ENCODE assay signal across 12 cellular contexts in genomic region chr20:23155141-23155590, GRCh38.
DNase-seq lines count a peak whose midpoint lies in the region; ATAC-seq and TF ChIP-seq lines count a peak whose summit lies in the region.
"Had no signal": no experiment of that assay in that cellular context is flagged by ENCODE, and none has a peak within 500 bp of the region (broad histone marks: within the 10 kb centered on the region; RNA-seq: fewer than 3 reads in every experiment).

No MANE protein-coding gene starts in this region.

- no peaks in the 10 kb centered on the region for H3K36me3 Mint-ChIP-seq in MCF 10A (ENCODE audit: insufficient read depth, unreplicated experiment)

- TF ChIP-seq EP300 in transverse colon (IDR thresholded peaks at IDR 0.05; ENCODE audit: low read depth): no peak

- H3K27ac Mint-ChIP-seq in MCF 10A (ENCODE audit: low read depth, unreplicated experiment): peak overlapping the region; percentile 99

- no peaks in the 10 kb centered on the region for H3K9me3 Mint-ChIP-seq in MCF 10A (ENCODE audit: unreplicated experiment)

- H3K9me3 ChIP-seq in breast epithelium (no peaks in the 10 kb centered on the region), esophagus squamous epithelium (no peaks in the 10 kb centered on the region), transverse colon (no peaks in the 10 kb centered on the region), HAP-1 (no peaks in the 10 kb centered on the region)
- H3K9me3 ChIP-seq: Peyer's patch had no signal

- no peaks in the 10 kb centered on the region for H3K36me3 ChIP-seq in breast epithelium
- H3K36me3 ChIP-seq in esophagus squamous epithelium: no peaks in the 10 kb centered on the region
- H3K36me3 ChIP-seq in transverse colon: no peaks in the 10 kb centered on the region
- H3K36me3 ChIP-seq in HAP-1 (replicated peaks): no peaks in the 10 kb centered on the region
- H3K36me3 ChIP-seq: Peyer's patch had no signal

- H3K27ac ChIP-seq in breast epithelium: no peak overlapping the region
- H3K27ac ChIP-seq in RWPE1: no peak overlapping the region
- peak overlapping the region; percentile 3 to 74 (median 58) for H3K27ac ChIP-seq in esophagus squamous epithelium
- peak overlapping the region; percentile 20 to 33 (median 28) for H3K27ac ChIP-seq in transverse colon

- CTCF ChIA-PET in MCF 10A (lab: Yijun Ruan, JAX) (interaction anchor here (0.7 to 7.2 kb wide), 5 partner anchors 11 to 463 kb away, joined by 3 to 66 read pairs (median 6); no protein-coding TSS in a partner anchor), RWPE1 (lab: Yijun Ruan, JAX) (interaction anchor here (0.5 to 0.6 kb wide), 2 partner anchors 105 to 401 kb away, joined by 3 read pairs; no protein-coding TSS in a partner anchor)

- peak overlapping the region; percentile 61 for H3K4me3 Mint-ChIP-seq in MCF 10A (ENCODE audit: unreplicated experiment)

- H3K4me3 ChIP-seq in breast epithelium (no peak overlapping the region), esophagus squamous epithelium (no peak overlapping the region), transverse colon (no peak overlapping the region), HAP-1 (no peak overlapping the region)
- H3K4me3 ChIP-seq: Peyer's patch had no signal

- DNase-seq in MCF 10A (ENCODE audit: unreplicated experiment): peak; percentile 94
- DNase-seq in breast epithelium (ENCODE audit: low spot score in 2 of 2): no peak
- peak; percentile 72 for DNase-seq in RWPE1 (ENCODE audit: low spot score)
- no peak for DNase-seq in esophagus squamous epithelium (lab: John Stamatoyannopoulos, UW)
- no peak for DNase-seq in transverse colon
- DNase-seq in HAP-1 (ENCODE audit: low spot score in 2 of 2): no peak
- DNase-seq in COR-L47 (lab: John Stamatoyannopoulos, UW): no peak
- DNase-seq: activated CD4-positive, alpha-beta T cell treated with anti-CD3 and anti-CD28 coated beads for 1 hour; central memory CD4-positive, alpha-beta T cell; stimulated activated naive CD4-positive, alpha-beta T cell treated with Interleukin-2 at 50 U/mL for 16 hours had no signal

- in situ Hi-C loops in transverse colon (cut with MboI; ENCODE audit: low pct_ligation_motif_present in 1 of 4, low pct_unique_long_range_greater_than_20kb in 1 of 4, low sequenced_read_pairs in 3 of 4): no loop called here
- in situ Hi-C loops in HAP-1 (cut with MboI; ENCODE audit: low sequenced_read_pairs): no loop called here

- H3K4me1 ChIP-seq in breast epithelium: no peaks in the 10 kb centered on the region
- H3K4me1 ChIP-seq in esophagus squamous epithelium: peaks cover 31 to 91% (median 56%) of the 10 kb centered on the region in 3 donors
- H3K4me1 ChIP-seq in transverse colon: peaks cover 0 to 37% (median 10%) of the 10 kb centered on the region in 4 donors
- no peaks in the 10 kb centered on the region for H3K4me1 ChIP-seq in HAP-1

- POLR2A ChIA-PET in MCF 10A (lab: Yijun Ruan, JAX): interaction anchor here (0.6 to 17.4 kb wide), 14 partner anchors 13 to 866 kb away, joined by 3 to 555 read pairs (median 4); partner anchors contain the start of genes NAPB, NXT1 and THBD
- POLR2A ChIA-PET in RWPE1 (lab: Yijun Ruan, JAX; ENCODE audit: low non-redundant PET): no interaction called here

- peaks cover 58% of the 10 kb centered on the region for H3K4me1 Mint-ChIP-seq in MCF 10A (ENCODE audit: insufficient read depth, unreplicated experiment)

- no TSS peak for BruUV-seq in MCF 10A (replicated peaks; lab: Mats Ljungman, UMichigan)

- H3K27me3 ChIP-seq in breast epithelium: no peaks in the 10 kb centered on the region
- H3K27me3 ChIP-seq in esophagus squamous epithelium: no peaks in the 10 kb centered on the region
- H3K27me3 ChIP-seq in transverse colon: no peaks in the 10 kb centered on the region
- H3K27me3 ChIP-seq in HAP-1 (ENCODE audit: low read depth): no peaks in the 10 kb centered on the region
- H3K27me3 ChIP-seq: Peyer's patch had no signal

- ATAC-seq in HG03175 (IDR thresholded peaks at IDR 0.05; ENCODE audit: unreplicated experiment): no peak

- intact Hi-C loops in MCF 10A (cut with micrococcal nuclease): loop anchor here (5.0 kb wide), 1 partner anchor 82 kb away; no protein-coding TSS in a partner anchor
- intact Hi-C loops in breast epithelium (cut with DNase I; ENCODE audit: low total_unique reads): no loop called here
- intact Hi-C loops in esophagus squamous epithelium (cut with DNase I): no loop called here
- intact Hi-C loops in transverse colon (cut with DNase I; ENCODE audit: low total_unique reads): no loop called here

- TF ChIP-seq CTCF in MCF 10A (IDR thresholded peaks at IDR 0.05; ENCODE audit: unreplicated experiment) (no peak), breast epithelium (IDR thresholded peaks at IDR 0.05) (no peak), RWPE1 (conservative IDR thresholded peaks at IDR 0.05; ENCODE audit: low read depth) (no peak), esophagus squamous epithelium (IDR thresholded peaks at IDR 0.05) (no peak), transverse colon (IDR thresholded peaks at IDR 0.05) (no peak)

- WGBS in esophagus squamous epithelium, 2 donors: 33 to 40% methylated on average over 7 of the region's 7 CpGs
- 56 to 66% methylated on average over 5 to 7 of the region's 7 CpGs for WGBS in transverse colon (ENCODE audit: low coverage in 1 of 2), 2 donors

- no peak for TF ChIP-seq POLR2A in breast epithelium (IDR thresholded peaks at IDR 0.05)
- TF ChIP-seq POLR2A in esophagus squamous epithelium (IDR thresholded peaks at IDR 0.05): no peak
- no peak for TF ChIP-seq POLR2A in transverse colon (IDR thresholded peaks at IDR 0.05)

- H3K27me3 Mint-ChIP-seq in MCF 10A (ENCODE audit: insufficient read depth, unreplicated experiment): no peaks in the 10 kb centered on the region

Comparison
In these comparisons a context has a peak if more than half of its experiments do, and no peak if none do; other contexts are left out.
1. DNase-seq: peak in MCF 10A (single experiment) and RWPE1 (single experiment); none in breast epithelium (0 of 2), esophagus squamous epithelium (single experiment), transverse colon (single experiment), HAP-1 (0 of 2) and COR-L47 (single experiment).
2. H3K27ac ChIP-seq: peak in esophagus squamous epithelium (4 of 4) and transverse colon (4 of 4); none in breast epithelium (0 of 2) and RWPE1 (single experiment).